ENCODE assay signal across 24 cellular contexts in genomic region chr16:49488336-49488735, GRCh38.
"Had no signal": no experiment of that assay in that cellular context is flagged by ENCODE, and none has a peak within 500 bp of the region (broad histone marks: within the 10 kb centered on the region; RNA-seq: fewer than 3 reads in every experiment).

No MANE protein-coding gene starts in this region.

- H3K27ac Mint-ChIP-seq: endodermal cell; natural killer cell treated with Interleukin-12 subunit alpha and Interleukin-12 subunit beta and Interleukin-15 and Interleukin-18, amount 100 ng/mL, for 72 hours had no signal

- H3K9me3 ChIP-seq: pancreas, psoas muscle, right lobe of liver, stomach had no signal

- H3K9me3 Mint-ChIP-seq: endodermal cell; natural killer cell treated with Interleukin-12 subunit alpha and Interleukin-12 subunit beta and Interleukin-15 and Interleukin-18, amount 100 ng/mL, for 72 hours had no signal

- ATAC-seq: heart left ventricle; left lobe of liver; natural killer cell treated with Interleukin-12 subunit alpha and Interleukin-12 subunit beta and Interleukin-15 and Interleukin-18, amount 100 ng/mL, for 72 hours; pancreas; psoas muscle; right lobe of liver had no signal

- H3K36me3 Mint-ChIP-seq: natural killer cell treated with Interleukin-12 subunit alpha and Interleukin-12 subunit beta and Interleukin-15 and Interleukin-18, amount 100 ng/mL, for 72 hours had no signal

- H3K36me3 ChIP-seq: heart left ventricle, neural progenitor cell, pancreas, right lobe of liver, stomach, thoracic aorta had no signal

- H3K27ac ChIP-seq: coronary artery, heart left ventricle, neural progenitor cell, pancreas, psoas muscle, right lobe of liver, skin epidermis, stomach, thoracic aorta had no signal

- H3K27me3 ChIP-seq: heart left ventricle, pancreas, right lobe of liver had no signal

- H3K4me3 ChIP-seq: coronary artery, heart left ventricle, neural progenitor cell, pancreas, psoas muscle, right lobe of liver, skin epidermis, stomach, thoracic aorta had no signal

- FAIRE-seq: islet of Langerhans, pancreas, urothelium cell line had no signal

- DNase-seq: effector CD4-positive, alpha-beta T cell; endodermal cell; foreskin melanocyte; heart left ventricle; hippocampal formation; kidney glomerular epithelial cell; midbrain; nucleus accumbens; right lobe of liver; stimulated activated CD4-positive, alpha-beta T cell treated with anti-CD3 and anti-CD28 coated beads, Interleukin-12 subunit alpha, Interleukin-12 subunit beta, amount 100 ng/mL, for 4 hours; stimulated activated naive CD4-positive, alpha-beta T cell; stomach; substantia nigra; trophoblast cell had no signal

- H3K4me3 Mint-ChIP-seq: endodermal cell; natural killer cell treated with Interleukin-12 subunit alpha and Interleukin-12 subunit beta and Interleukin-15 and Interleukin-18, amount 100 ng/mL, for 72 hours; neural progenitor cell had no signal
